10 cellular contexts compared by ENCODE assay signal in genomic region chr3:15634671-15635661, GRCh38. TPM values are rescaled to one million over a fixed set of nuclear protein-coding genes. Genes with fewer than 3 reads are reported as not detected.
DNase-seq lines count a peak whose midpoint lies in the region; ATAC-seq and TF ChIP-seq lines count a peak whose summit lies in the region.
"Had no signal": no experiment of that assay in that cellular context is flagged by ENCODE, and none has a peak within 500 bp of the region (broad histone marks: within the 10 kb centered on the region; RNA-seq: fewer than 3 reads in every experiment).

No MANE protein-coding gene starts in this region.

- TF ChIP-seq CTCF in GM23338 (conservative IDR thresholded peaks at IDR 0.05; ENCODE audit: low read depth in 2 of 2) (no peak), astrocyte of the spinal cord (IDR thresholded peaks at IDR 0.05; ENCODE audit: low read depth, low read length) (no peak)

- no peaks in the 10 kb centered on the region; the same call in 1 of the 2 replicates for H3K9me2 ChIP-seq in GM23338 (ENCODE audit: insufficient read depth)

- peak overlapping the region; percentile 28; the same call in 1 of the 2 replicates for H3K4me2 ChIP-seq in GM23338

- H3K4me1 Mint-ChIP-seq in GM23338: peaks cover 63% of the 10 kb centered on the region

- H3K27ac ChIP-seq in GM23338 (ENCODE audit: low read depth): no peak overlapping the region

- no peaks in the 10 kb centered on the region for H4K20me1 ChIP-seq in GM23338 (replicated peaks; ENCODE audit: insufficient read depth)

- ATAC-seq in GM23338 (no peak), left colon (peak; percentile 28)

- H3K27ac Mint-ChIP-seq in GM23338: peak overlapping the region; percentile 24; the same call in 1 of the 2 replicates

- H3K27me3 ChIP-seq in GM23338 (ENCODE audit: insufficient read depth): no peaks in the 10 kb centered on the region

- no peaks in the 10 kb centered on the region for H3K79me2 ChIP-seq in GM23338 (replicated peaks; ENCODE audit: insufficient read depth)

- no peaks in the 10 kb centered on the region for H3K9me3 Mint-ChIP-seq in GM23338

- H3K4me1 ChIP-seq in GM23338 (ENCODE audit: insufficient read depth): peaks cover 60% of the 10 kb centered on the region

- H3K27me3 Mint-ChIP-seq in GM23338 (ENCODE audit: insufficient read depth, low read depth, poor library complexity): peaks cover 2% of the 10 kb centered on the region

- no peak for DNase-seq in GM23338 (ENCODE audit: low spot score)
- peak; percentile 96 for DNase-seq in astrocyte of the spinal cord (ENCODE audit: low read depth, low spot score)
- DNase-seq in left colon: peak in 1 of 2 donors; percentile 64
- DNase-seq in stromal cell of bone marrow (ENCODE audit: low read depth): peak; percentile 59
- no peak for DNase-seq in UCSD-AML1 (lab: John Stamatoyannopoulos, UW; ENCODE audit: unreplicated experiment)
- DNase-seq in LoVo (ENCODE audit: low spot score): no peak
- no peak for DNase-seq in NCI-H2107 (lab: John Stamatoyannopoulos, UW)
- no peak for DNase-seq in activated CD4-positive, alpha-beta T cell treated with anti-CD3 and anti-CD28 coated beads, Interleukin-2, amount 50 U/mL, for 4 hours
- DNase-seq: effector CD8-positive, alpha-beta T cell; NCI-H1436 had no signal

- peaks cover 4% of the 10 kb centered on the region; the same call in 1 of the 3 replicates for H3K36me3 Mint-ChIP-seq in GM23338 (ENCODE audit: low read depth)

- H2AFZ ChIP-seq in GM23338: no peak overlapping the region

- no peak overlapping the region for H3K4me3 ChIP-seq in GM23338
- H3K4me3 ChIP-seq in astrocyte of the spinal cord (ENCODE audit: low read depth, low read length): no peak overlapping the region

- in situ Hi-C loops in astrocyte of the spinal cord (cut with HindIII; ENCODE audit: low sequenced_read_pairs): no loop called here

- no peak overlapping the region for H3K4me3 Mint-ChIP-seq in GM23338

- no peaks in the 10 kb centered on the region for H3F3A ChIP-seq in GM23338 (replicated peaks; ENCODE audit: low read depth)

- H3K36me3 ChIP-seq in GM23338 (ENCODE audit: insufficient read depth): no peaks in the 10 kb centered on the region

- intact Hi-C loops in left colon (cut with DNase I, micrococcal nuclease): no loop called here

TF ChIP-seq in GM23338, 12 proteins besides CTCF, POLR2A, EP300 and RAD21:
- TF ChIP-seq CREB1 (CRISPR knock-in tag; IDR thresholded peaks at IDR 0.05; ENCODE audit: low read depth) (no peak), ZNF114 (CRISPR knock-in tag; IDR thresholded peaks at IDR 0.05) (no peak), ZNF331 (CRISPR knock-in tag; IDR thresholded peaks at IDR 0.05; ENCODE audit: low read depth) (no peak)
TF ChIP-seq in GM23338: peak in this region for 0.

RNA-seq across cellular contexts. Expression of gene BTD, which starts 33.4 kb away (rescaled TPM):
- 15.0 and 17.8 TPM in 2 replicates for total RNA-seq in GM23338 (2014; rRNA removed; shearing (Covaris generic))
- 19.0 and 20.0 TPM in 2 replicates for polyA plus RNA-seq in GM23338 (2016; fragmentation: Nextera tagmentation; extraction: Ambion mirVana)
- total RNA-seq in left colon: 10 to 100 TPM; 29.8 to 32.3 TPM

RNA-seq across cellular contexts. Expression of gene HACL1, which starts 33.6 kb away (rescaled TPM):
- total RNA-seq in GM23338 (2014; rRNA removed; shearing (Covaris generic)): 25.9 and 33.5 TPM in 2 replicates
- polyA plus RNA-seq in GM23338 (2016; fragmentation: Nextera tagmentation; extraction: Ambion mirVana): 19.4 and 19.6 TPM in 2 replicates
- 10 to 100 TPM; 12.8 to 16.5 TPM for total RNA-seq in left colon

Comparison
In these comparisons a context has a peak if more than half of its experiments do, and no peak if none do; other contexts are left out.
1. DNase-seq: peak in astrocyte of the spinal cord (single experiment) and stromal cell of bone marrow (single experiment); none in GM23338 (single experiment), UCSD-AML1 (single experiment), LoVo (single experiment), NCI-H2107 (single experiment) and activated CD4-positive, alpha-beta T cell treated with anti-CD3 and anti-CD28 coated beads, Interleukin-2, amount 50 U/mL, for 4 hours (0 of 2).